In genomic region chr2:58913082-58913726, GRCh38 we compare ENCODE assay signal across 23 cellular contexts.
A peak's percentile ranks its signal among the peaks of the same experiment; 100 is the strongest.
DNase-seq lines count a peak whose midpoint lies in the region; ATAC-seq and TF ChIP-seq lines count a peak whose summit lies in the region.
"Had no signal": no experiment of that assay in that cellular context is flagged by ENCODE, and none has a peak within 500 bp of the region (broad histone marks: within the 10 kb centered on the region; RNA-seq: fewer than 3 reads in every experiment).

No MANE protein-coding gene starts in this region.

- H3K9ac ChIP-seq in HUES64 (ENCODE audit: low read depth, low read length) (no peak overlapping the region), neuronal stem cell (ENCODE audit: low read depth, low read length, poor library complexity) (no peak overlapping the region)
- H3K9ac ChIP-seq: SK-N-SH had no signal

- H3K27me3 ChIP-seq in HUES64 (ENCODE audit: insufficient read depth, low read length) (no peaks in the 10 kb centered on the region), neuronal stem cell (ENCODE audit: control insufficient read depth in 3 of 3, insufficient read depth in 3 of 3, low read depth in 1 of 3, low read length in 3 of 3) (no peaks in the 10 kb centered on the region)
- H3K27me3 ChIP-seq: adrenal gland, breast epithelium, colonic mucosa, left lung had no signal

- H3K4me1 ChIP-seq in HUES64 (ENCODE audit: insufficient read depth, low read length): peaks cover 38% of the 10 kb centered on the region
- peaks cover 7 to 71% of the 10 kb centered on the region in 2 donors for H3K4me1 ChIP-seq in neuronal stem cell (ENCODE audit: control insufficient read depth in 2 of 2, insufficient read depth in 1 of 2, low read depth in 1 of 2, low read length in 2 of 2)
- H3K4me1 ChIP-seq: adrenal gland, breast epithelium, colonic mucosa, left lung had no signal

- no peak overlapping the region for H2BK15ac ChIP-seq in neuronal stem cell (ENCODE audit: low read length)

- H4K91ac ChIP-seq in neuronal stem cell (ENCODE audit: low read depth, low read length, poor library complexity): no peak overlapping the region

- no peaks in the 10 kb centered on the region for H3K9me3 Mint-ChIP-seq in WTC11
- H3K9me3 Mint-ChIP-seq: activated CD4-positive, alpha-beta memory T cell treated with anti-CD3 and anti-CD28 coated beads for 36 hours; T-helper 2 cell treated with Interferon-gamma antibody and Interleukin-4, amounts not matched to agents 5 μg/mL and 100 μg/mL, for 36 hours had no signal

- no peak overlapping the region for H2AK5ac ChIP-seq in neuronal stem cell (ENCODE audit: low read depth, low read length)

- H4K8ac ChIP-seq in neuronal stem cell (ENCODE audit: low read depth, low read length): no peak overlapping the region

- no peak overlapping the region for H3K4ac ChIP-seq in neuronal stem cell (ENCODE audit: low read length)

- no peak overlapping the region for H2BK12ac ChIP-seq in neuronal stem cell (ENCODE audit: low read length)

- CTCF ChIA-PET in WTC11 (lab: Charles Lee): interaction anchor here (1.5 kb wide), 1 partner anchor 41 kb away, joined by 3 read pairs; no protein-coding TSS in a partner anchor

- H2BK5ac ChIP-seq in neuronal stem cell (ENCODE audit: low read length): no peak overlapping the region

- H3K14ac ChIP-seq in neuronal stem cell (ENCODE audit: low read length): no peak overlapping the region

- no peak overlapping the region for H3K27ac ChIP-seq in HUES64 (ENCODE audit: low read depth, low read length)
- H3K27ac ChIP-seq in neuronal stem cell (replicated peaks; ENCODE audit: low read length): peak overlapping the region; percentile 15
- H3K27ac ChIP-seq: adrenal gland, breast epithelium, colonic mucosa, HL-60, left lung had no signal

- no peak overlapping the region for H3K23ac ChIP-seq in neuronal stem cell (ENCODE audit: low read depth, low read length, poor library complexity)

- TF ChIP-seq CTCF in WTC11 (IDR thresholded peaks at IDR 0.05): no peak

- H2BK120ac ChIP-seq in neuronal stem cell (ENCODE audit: low read depth, low read length): no peak overlapping the region

- H2AFZ ChIP-seq in neuronal stem cell (ENCODE audit: low read length): peak overlapping the region; percentile 66

- peaks cover 31% of the 10 kb centered on the region for H3K4me1 Mint-ChIP-seq in WTC11

- H3K4me3 Mint-ChIP-seq in WTC11: peak overlapping the region; percentile 25
- H3K4me3 Mint-ChIP-seq: activated CD4-positive, alpha-beta memory T cell treated with anti-CD3 and anti-CD28 coated beads for 36 hours; T-helper 2 cell treated with Interferon-gamma antibody and Interleukin-4, amounts not matched to agents 5 μg/mL and 100 μg/mL, for 36 hours had no signal

- whole genome bisulfite sequencing in HUES64: 42% methylated on average over 6 of the region's 6 CpGs
- WGBS in neuronal stem cell (ENCODE audit: extremely low coverage in 2 of 2, insufficient read length in 2 of 2, insufficient replicate concordance in 1 of 2), 2 donors: no CpG with 5 or more reads among the region's 6 CpGs

- no peaks in the 10 kb centered on the region for H3K9me3 ChIP-seq in HUES64 (ENCODE audit: insufficient read depth, low read depth, low read length)
- no peaks in the 10 kb centered on the region for H3K9me3 ChIP-seq in neuronal stem cell (replicated peaks in 1 of 2; ENCODE audit: control insufficient read depth in 2 of 2, insufficient read depth in 1 of 2, low read depth in 1 of 2, low read length in 2 of 2)
- H3K9me3 ChIP-seq: adrenal gland, breast epithelium, colonic mucosa, left lung, SK-N-SH had no signal

- H3K27ac Mint-ChIP-seq in WTC11: peak overlapping the region; percentile 15; the same call in 1 of the 2 replicates
- H3K27ac Mint-ChIP-seq: activated CD4-positive, alpha-beta memory T cell treated with anti-CD3 and anti-CD28 coated beads for 36 hours; T-helper 2 cell treated with Interferon-gamma antibody and Interleukin-4, amounts not matched to agents 5 μg/mL and 100 μg/mL, for 36 hours had no signal

- H3K79me1 ChIP-seq in neuronal stem cell (ENCODE audit: low read depth, low read length): no peaks in the 10 kb centered on the region

- H3K36me3 Mint-ChIP-seq in WTC11: no peaks in the 10 kb centered on the region
- H3K36me3 Mint-ChIP-seq: activated CD4-positive, alpha-beta memory T cell treated with anti-CD3 and anti-CD28 coated beads for 36 hours had no signal

- POLR2A ChIA-PET in WTC11 (lab: Charles Lee): no interaction called here

- no peaks in the 10 kb centered on the region for H3K27me3 Mint-ChIP-seq in WTC11 (ENCODE audit: low read depth)
- H3K27me3 Mint-ChIP-seq: activated CD4-positive, alpha-beta memory T cell treated with anti-CD3 and anti-CD28 coated beads for 36 hours had no signal

- no peaks in the 10 kb centered on the region for H3K36me3 ChIP-seq in HUES64 (ENCODE audit: insufficient read depth, low read length)
- H3K36me3 ChIP-seq in neuronal stem cell (replicated peaks in 1 of 2; ENCODE audit: control insufficient read depth in 2 of 2, insufficient read depth in 2 of 2, low read length in 2 of 2): no peaks in the 10 kb centered on the region
- H3K36me3 ChIP-seq: adrenal gland, breast epithelium, colonic mucosa, left lung had no signal

- H3K18ac ChIP-seq in neuronal stem cell (ENCODE audit: low read length): no peak overlapping the region

- H3K4me3 ChIP-seq in HUES64 (ENCODE audit: low read length): peak overlapping the region; percentile 2; the same call in 1 of the 2 replicates
- no peak overlapping the region for H3K4me3 ChIP-seq in neuronal stem cell (ENCODE audit: low read length in 2 of 2)
- H3K4me3 ChIP-seq: adrenal gland, breast epithelium, colonic mucosa, left lung had no signal

- peak; percentile 62 for ATAC-seq in WTC11
- ATAC-seq in esophagus mucosa: no peak
- ATAC-seq: left lung had no signal

- DNase-seq in NCI-H2107 treated with DMSO at 0.1 percent for 48 hours (lab: John Stamatoyannopoulos, UW; ENCODE audit: unreplicated experiment) (peak; percentile 84), WTC11 (ENCODE audit: low spot score) (no peak), neuronal stem cell (ENCODE audit: low spot score) (peak; percentile 48), A172 (ENCODE audit: low spot score) (no peak), foreskin melanocyte (no peak)
- DNase-seq: activated CD4-positive, alpha-beta memory T cell treated with anti-CD3 and anti-CD28 coated beads for 36 hours; activated CD4-positive, CD25-positive, alpha-beta regulatory T cell; activated gamma-delta T cell treated with Interleukin-2 at 50 U/mL for 16 hours; activated T-cell treated with anti-CD3 and anti-CD28 coated beads for 4 hours; adrenal gland; AML-193; colonic mucosa; IMR-90; left lung; NCI-H2171; NK-92 treated with Interleukin-12 subunit alpha and Interleukin-12 subunit beta, amount 100 ng/mL, for 24 hours; RPMI8226; SK-N-SH had no signal

- no peak overlapping the region for H3K4me2 ChIP-seq in neuronal stem cell (ENCODE audit: insufficient read depth, low read length, poor library complexity, severe bottlenecking)
- H3K4me2 ChIP-seq: SK-N-SH had no signal

TF ChIP-seq in WTC11, 78 proteins besides CTCF, POLR2A, EP300 and RAD21 (continues in another document):
- TF ChIP-seq, protein P1, sequence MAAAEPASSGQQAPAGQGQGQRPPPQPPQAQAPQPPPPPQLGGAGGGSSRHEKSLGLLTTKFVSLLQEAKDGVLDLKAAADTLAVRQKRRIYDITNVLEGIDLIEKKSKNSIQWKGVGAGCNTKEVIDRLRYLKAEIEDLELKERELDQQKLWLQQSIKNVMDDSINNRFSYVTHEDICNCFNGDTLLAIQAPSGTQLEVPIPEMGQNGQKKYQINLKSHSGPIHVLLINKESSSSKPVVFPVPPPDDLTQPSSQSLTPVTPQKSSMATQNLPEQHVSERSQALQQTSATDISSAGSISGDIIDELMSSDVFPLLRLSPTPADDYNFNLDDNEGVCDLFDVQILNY (CRISPR knock-in tag; IDR thresholded peaks at IDR 0.05): no peak
- no peak for TF ChIP-seq PRRX2 (CRISPR knock-in tag; IDR thresholded peaks at IDR 0.05)
- TF ChIP-seq, protein P2, sequence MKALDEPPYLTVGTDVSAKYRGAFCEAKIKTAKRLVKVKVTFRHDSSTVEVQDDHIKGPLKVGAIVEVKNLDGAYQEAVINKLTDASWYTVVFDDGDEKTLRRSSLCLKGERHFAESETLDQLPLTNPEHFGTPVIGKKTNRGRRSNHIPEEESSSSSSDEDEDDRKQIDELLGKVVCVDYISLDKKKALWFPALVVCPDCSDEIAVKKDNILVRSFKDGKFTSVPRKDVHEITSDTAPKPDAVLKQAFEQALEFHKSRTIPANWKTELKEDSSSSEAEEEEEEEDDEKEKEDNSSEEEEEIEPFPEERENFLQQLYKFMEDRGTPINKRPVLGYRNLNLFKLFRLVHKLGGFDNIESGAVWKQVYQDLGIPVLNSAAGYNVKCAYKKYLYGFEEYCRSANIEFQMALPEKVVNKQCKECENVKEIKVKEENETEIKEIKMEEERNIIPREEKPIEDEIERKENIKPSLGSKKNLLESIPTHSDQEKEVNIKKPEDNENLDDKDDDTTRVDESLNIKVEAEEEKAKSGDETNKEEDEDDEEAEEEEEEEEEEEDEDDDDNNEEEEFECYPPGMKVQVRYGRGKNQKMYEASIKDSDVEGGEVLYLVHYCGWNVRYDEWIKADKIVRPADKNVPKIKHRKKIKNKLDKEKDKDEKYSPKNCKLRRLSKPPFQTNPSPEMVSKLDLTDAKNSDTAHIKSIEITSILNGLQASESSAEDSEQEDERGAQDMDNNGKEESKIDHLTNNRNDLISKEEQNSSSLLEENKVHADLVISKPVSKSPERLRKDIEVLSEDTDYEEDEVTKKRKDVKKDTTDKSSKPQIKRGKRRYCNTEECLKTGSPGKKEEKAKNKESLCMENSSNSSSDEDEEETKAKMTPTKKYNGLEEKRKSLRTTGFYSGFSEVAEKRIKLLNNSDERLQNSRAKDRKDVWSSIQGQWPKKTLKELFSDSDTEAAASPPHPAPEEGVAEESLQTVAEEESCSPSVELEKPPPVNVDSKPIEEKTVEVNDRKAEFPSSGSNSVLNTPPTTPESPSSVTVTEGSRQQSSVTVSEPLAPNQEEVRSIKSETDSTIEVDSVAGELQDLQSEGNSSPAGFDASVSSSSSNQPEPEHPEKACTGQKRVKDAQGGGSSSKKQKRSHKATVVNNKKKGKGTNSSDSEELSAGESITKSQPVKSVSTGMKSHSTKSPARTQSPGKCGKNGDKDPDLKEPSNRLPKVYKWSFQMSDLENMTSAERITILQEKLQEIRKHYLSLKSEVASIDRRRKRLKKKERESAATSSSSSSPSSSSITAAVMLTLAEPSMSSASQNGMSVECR (CRISPR knock-in tag; IDR thresholded peaks at IDR 0.05; ENCODE audit: borderline replicate concordance): no peak
- TF ChIP-seq MXD4 (CRISPR knock-in tag; IDR thresholded peaks at IDR 0.05; ENCODE audit: borderline replicate concordance): no peak
- TF ChIP-seq ZNF138 (CRISPR knock-in tag; conservative IDR thresholded peaks at IDR 0.05): no peak
- no peak for TF ChIP-seq NFYB (CRISPR knock-in tag; conservative IDR thresholded peaks at IDR 0.05; ENCODE audit: low read depth)
- no peak for TF ChIP-seq EMX1 (CRISPR knock-in tag; IDR thresholded peaks at IDR 0.05)
- no peak for TF ChIP-seq NFATC4 (CRISPR knock-in tag; IDR thresholded peaks at IDR 0.05)
- TF ChIP-seq CREM (CRISPR knock-in tag; IDR thresholded peaks at IDR 0.05): no peak

Comparison
In these comparisons a context has a peak if more than half of its experiments do, and no peak if none do; other contexts are left out.
1. DNase-seq: peak in NCI-H2107 treated with DMSO at 0.1 percent for 48 hours (single experiment) and neuronal stem cell (single experiment); none in WTC11 (single experiment), A172 (single experiment) and foreskin melanocyte (single experiment).